ENCODE assay signal across 2 cellular contexts in genomic region chr14:75088153-75088552, GRCh38.
A peak's percentile ranks its signal among the peaks of the same experiment; 100 is the strongest.
TF ChIP-seq lines count a peak whose summit lies in the region.

No MANE protein-coding gene starts in this region.

TF ChIP-seq in A549, 52 proteins besides CTCF, POLR2A, EP300 and RAD21:
- peak; percentile 63 for TF ChIP-seq MAFK (IDR thresholded peaks at IDR 0.05; ENCODE audit: partially characterized antibody)
- no peak for TF ChIP-seq TP53 (CRISPR knock-in tag; IDR thresholded peaks at IDR 0.05)
- no peak for TF ChIP-seq HDAC2 (IDR thresholded peaks at IDR 0.05)
TF ChIP-seq in A549: peak in this region for 1.

TF ChIP-seq in GM12878, 131 proteins besides CTCF, POLR2A, EP300 and RAD21:
- no peak for TF ChIP-seq SPI1 (IDR thresholded peaks at IDR 0.05; ENCODE audit: borderline replicate concordance, insufficient read depth, low read depth, low read length)
- TF ChIP-seq CREB1 (IDR thresholded peaks at IDR 0.05; ENCODE audit: low read depth) = no peak
- no peak for TF ChIP-seq PAX5 (IDR thresholded peaks at IDR 0.05; ENCODE audit: borderline replicate concordance, low read depth, low read length)
- no peak for TF ChIP-seq NFYA (IDR thresholded peaks at IDR 0.05; ENCODE audit: borderline replicate concordance, low read depth, low read length)
